In the genomic region with DNA sequence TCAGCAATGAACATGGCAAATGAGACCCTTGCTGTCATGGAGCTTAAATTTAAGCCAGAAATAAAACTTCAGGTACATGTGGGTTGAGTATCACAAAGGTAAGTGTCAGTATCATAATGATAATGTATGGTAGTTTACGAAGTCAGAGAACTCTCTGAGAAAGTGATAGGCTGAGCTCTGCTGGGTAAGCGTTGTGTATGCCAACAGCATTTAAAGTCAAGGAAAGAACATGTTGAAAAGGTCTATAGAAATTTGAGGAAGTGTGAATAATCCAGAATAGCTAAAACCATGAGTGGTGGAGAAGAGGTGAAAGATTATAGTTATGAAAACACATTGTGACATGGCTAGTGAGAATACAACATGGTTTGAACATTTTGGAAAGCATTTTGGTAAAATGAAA, we compare ENCODE assay signal across 12 cellular contexts. TPM values are rescaled to one million over a fixed set of nuclear protein-coding genes. Genes with fewer than 3 reads are reported as not detected.
DNase-seq lines count a peak whose midpoint lies in the region; ATAC-seq, FAIRE-seq and TF ChIP-seq lines count a peak whose summit lies in the region.
"Had no signal": no experiment of that assay in that cellular context is flagged by ENCODE, and none has a peak within 500 bp of the region (broad histone marks: within the 10 kb centered on the region; RNA-seq: fewer than 3 reads in every experiment).

No MANE protein-coding gene starts in this region.

- CTCF ChIA-PET in T-cell (lab: Charles Lee): interaction anchor here (0.6 to 1.1 kb wide), 4 partner anchors 13 to 189 kb away, joined by 3 to 5 read pairs (median 4); a partner anchor contains a TSS

- H3K27ac Mint-ChIP-seq in T-cell: no peak overlapping the region

- no peak overlapping the region for H3K4me3 Mint-ChIP-seq in T-cell

- POLR2A ChIA-PET in T-cell (lab: Charles Lee): interaction anchor here in 1 of 2 donors (0.6 to 1.5 kb wide), 2 partner anchors 13 to 17 kb away, joined by 3 to 4 read pairs; a partner anchor contains a TSS

- H3K36me3 Mint-ChIP-seq in T-cell: no peaks in the 10 kb centered on the region
- H3K36me3 Mint-ChIP-seq: activated naive CD8-positive, alpha-beta T cell had no signal

- no peaks in the 10 kb centered on the region for H3K9me3 Mint-ChIP-seq in T-cell

- ATAC-seq in GM21528 (IDR thresholded peaks at IDR 0.05; ENCODE audit: low FRiP score, unreplicated experiment) (peak; percentile 26), T-cell (replicated peaks in 1 of 4) (no peak)

- peak; percentile 71 for FAIRE-seq in GM12891 (lab: Jason Lieb, UNC)

- peaks cover 31 to 40% (median 35%) of the 10 kb centered on the region in 3 donors for H3K4me1 Mint-ChIP-seq in T-cell

- DNase-seq in GM12891 (ENCODE audit: insufficient read length, low spot score) (no peak), NOMO-1 treated with DMSO at 0.1 percent for 48 hours (lab: John Stamatoyannopoulos, UW; ENCODE audit: unreplicated experiment) (peak; percentile 86), medulla oblongata (ENCODE audit: extremely low spot score) (peak; percentile 27), DMS79 treated with DMSO at 0.1 percent for 48 hours (lab: John Stamatoyannopoulos, UW) (no peak), T-cell (no peak), hepatic stellate cell (ENCODE audit: low spot score) (no peak)
- no peak for DNase-seq in activated CD4-positive, alpha-beta T cell treated with anti-CD3 and anti-CD28 coated beads, Interleukin-2, amount 50 U/mL, for 48 hours
- DNase-seq: dermis blood vessel endothelial cell, Kasumi-1, SHP77 treated with DMSO at 0.1 percent for 48 hours had no signal

- no peaks in the 10 kb centered on the region for H3K27me3 Mint-ChIP-seq in T-cell
- H3K27me3 Mint-ChIP-seq: activated naive CD8-positive, alpha-beta T cell had no signal

- no peak for TF ChIP-seq POLR2A in GM12891 (IDR thresholded peaks at IDR 0.05; ENCODE audit: low read depth, low read length)

TF ChIP-seq in GM12891, 5 proteins besides CTCF, POLR2A, EP300 and RAD21:
- TF ChIP-seq SPI1 (IDR thresholded peaks at IDR 0.05; ENCODE audit: low read depth, low read length) (peak; percentile 92), PAX5 (IDR thresholded peaks at IDR 0.05; ENCODE audit: insufficient read depth, low read length, severe bottlenecking) (no peak), POU2F2 (IDR thresholded peaks at IDR 0.05; ENCODE audit: low read depth, low read length) (no peak), POLR2AphosphoS5 (IDR thresholded peaks at IDR 0.05; ENCODE audit: low read depth, low read length) (no peak)

RNA-seq across cellular contexts. Expression of a gene that starts 17.4 kb away (rescaled TPM):
- 254 TPM for polyA plus RNA-seq in GM12891 (2012; ENCODE audit: low read depth, missing spikeins)
- 10 to 100 TPM; 42.7 to 64.5 (median 56.1) TPM for total RNA-seq in T-cell

Comparison
In these comparisons a context has a peak if more than half of its experiments do, and no peak if none do; other contexts are left out.
1. DNase-seq: peak in NOMO-1 treated with DMSO at 0.1 percent for 48 hours (single experiment) and medulla oblongata (single experiment); none in GM12891 (single experiment), DMS79 treated with DMSO at 0.1 percent for 48 hours (single experiment), T-cell (0 of 34), hepatic stellate cell (single experiment) and activated CD4-positive, alpha-beta T cell treated with anti-CD3 and anti-CD28 coated beads, Interleukin-2, amount 50 U/mL, for 48 hours (0 of 2).